In the genomic region with DNA sequence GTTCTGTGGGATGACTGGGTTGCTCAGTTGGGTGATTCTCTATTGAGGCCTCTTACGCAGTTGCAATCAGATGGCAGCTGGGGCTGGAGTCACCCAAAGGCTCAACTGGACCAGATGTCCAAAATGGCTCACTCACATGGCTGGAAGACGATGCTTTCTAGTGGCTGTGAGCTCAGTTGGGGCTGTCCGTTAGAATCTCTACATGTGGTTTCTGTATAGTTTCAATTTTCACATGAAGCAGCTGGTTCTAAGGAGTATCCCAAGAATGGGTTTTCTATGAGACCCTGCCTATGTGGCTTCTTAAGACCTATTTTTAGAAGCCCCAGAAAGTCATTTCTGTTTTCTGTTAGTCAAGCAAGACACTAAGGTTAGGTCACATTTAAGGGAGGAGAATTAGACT, we compare ENCODE assay signal across 8 cellular contexts. TPM values are rescaled to one million over a fixed set of nuclear protein-coding genes. Genes with fewer than 3 reads are reported as not detected.
DNase-seq lines count a peak whose midpoint lies in the region; ATAC-seq and TF ChIP-seq lines count a peak whose summit lies in the region.

No MANE protein-coding gene starts in this region.

- H3K4me1 ChIP-seq in hepatocyte (ENCODE audit: insufficient read depth) (peaks cover 31% of the 10 kb centered on the region), gastroesophageal sphincter (peaks cover 3 to 82% (median 22%) of the 10 kb centered on the region in 3 donors), aorta (ENCODE audit: control insufficient read depth in 1 of 2, insufficient read depth in 2 of 2, low read length in 2 of 2) (peaks cover 2 to 6% of the 10 kb centered on the region in 2 donors)

- H3K27ac ChIP-seq in hepatocyte (peak overlapping the region; percentile 59), gastroesophageal sphincter (peak overlapping the region in 1 of 4 donors; percentile 82), aorta (ENCODE audit: low read depth in 1 of 2, low read length in 2 of 2) (no peak overlapping the region)

- no peaks in the 10 kb centered on the region for H3K9me3 ChIP-seq in hepatocyte (ENCODE audit: low read depth)
- no peaks in the 10 kb centered on the region for H3K9me3 ChIP-seq in gastroesophageal sphincter
- H3K9me3 ChIP-seq in aorta (ENCODE audit: control insufficient read depth, low read length) = no peaks in the 10 kb centered on the region

- TF ChIP-seq CTCF in hepatocyte (IDR thresholded peaks at IDR 0.05; ENCODE audit: poor library complexity) (no peak), gastroesophageal sphincter (IDR thresholded peaks at IDR 0.05) (no peak)

- H3K27me3 ChIP-seq in hepatocyte = no peaks in the 10 kb centered on the region
- no peaks in the 10 kb centered on the region for H3K27me3 ChIP-seq in gastroesophageal sphincter
- no peaks in the 10 kb centered on the region for H3K27me3 ChIP-seq in aorta (ENCODE audit: control insufficient read depth in 1 of 2, insufficient read depth in 2 of 2, low read length in 1 of 2)

- H4K20me1 ChIP-seq in hepatocyte (ENCODE audit: insufficient read depth, poor library complexity, severe bottlenecking) = no peaks in the 10 kb centered on the region

- H3K9me2 ChIP-seq in hepatocyte (replicated peaks; ENCODE audit: insufficient read depth) = no peaks in the 10 kb centered on the region

- TF ChIP-seq POLR2A in gastroesophageal sphincter (IDR thresholded peaks at IDR 0.05) = no peak

- DNase-seq in hepatocyte (ENCODE audit: low spot score) = no peak
- no peak for DNase-seq in DMS53 treated with DMSO at 0.1 percent for 48 hours (lab: John Stamatoyannopoulos, UW; ENCODE audit: unreplicated experiment)
- DNase-seq in Ammon's horn (ENCODE audit: low spot score) = no peak
- no peak for DNase-seq in aorta

- ATAC-seq in GM18511 (IDR thresholded peaks at IDR 0.05; ENCODE audit: unreplicated experiment) (peak; percentile 70), GM21528 (IDR thresholded peaks at IDR 0.05; ENCODE audit: low FRiP score, unreplicated experiment) (peak; percentile 69), HG03558 (IDR thresholded peaks at IDR 0.05; ENCODE audit: extremely low read depth, unreplicated experiment) (peak; percentile 78), gastroesophageal sphincter (no peak), aorta (ENCODE audit: low FRiP score) (no peak)

- H3K4me3 ChIP-seq in hepatocyte = no peak overlapping the region
- H3K4me3 ChIP-seq in gastroesophageal sphincter = no peak overlapping the region
- no peak overlapping the region for H3K4me3 ChIP-seq in aorta (ENCODE audit: low read length in 2 of 2)

- no peak overlapping the region for H2AFZ ChIP-seq in hepatocyte

- TF ChIP-seq EP300 in gastroesophageal sphincter (IDR thresholded peaks at IDR 0.05) = no peak

- H3K4me2 ChIP-seq in hepatocyte = no peak overlapping the region

- intact Hi-C loops in aorta (cut with DNase I) = no loop called here

- 90% methylated on average over 3 of the region's 3 CpGs for WGBS in hepatocyte (ENCODE audit: low lambda C conversion rate, missing lambda C conversion rate)
- WGBS in gastroesophageal sphincter (ENCODE audit: low coverage in 1 of 2), 2 donors = 43% methylated on average over 1 of the region's 3 CpGs; no CpG with 5 or more reads in 1 of the 2 donors
- WGBS in aorta, 2 donors = 85 to 90% methylated on average over 3 of the region's 3 CpGs

- H3K36me3 ChIP-seq in hepatocyte (replicated peaks; ENCODE audit: insufficient read depth, low read depth) = no peaks in the 10 kb centered on the region
- H3K36me3 ChIP-seq in gastroesophageal sphincter = peaks cover 0 to 61% of the 10 kb centered on the region in 2 donors
- peaks cover 3 to 6% of the 10 kb centered on the region in 2 donors for H3K36me3 ChIP-seq in aorta (ENCODE audit: control insufficient read depth in 1 of 2, insufficient read depth in 2 of 2, low read length in 1 of 2)

- H3K79me2 ChIP-seq in hepatocyte = peaks cover 76% of the 10 kb centered on the region

RNA-seq across cellular contexts. Expression of gene XRCC5, which starts 4.4 kb away (rescaled TPM):
- total RNA-seq in hepatocyte = 191 and 208 TPM in 2 replicates
- 157 and 181 TPM in 2 replicates for polyA plus RNA-seq in hepatocyte
- total RNA-seq in gastroesophageal sphincter = 100 to 1,000 TPM; 143 to 190 (median 187) TPM
- 100 to 1,000 TPM; 170 to 189 TPM for total RNA-seq in aorta
- polyA plus RNA-seq in aorta = 10 to 100 TPM; 64.0 to 80.2 TPM

RNA-seq across cellular contexts. Expression of gene TMEM169, which starts 31.9 kb away (rescaled TPM):
- total RNA-seq in hepatocyte (1.1 and 1.8 TPM in 2 replicates), gastroesophageal sphincter (1 to 10 TPM in 1 of 4 donors, under 1 TPM in 2, not detected in 1; 0.67 to 3.1 (median 0.78) TPM), aorta (under 1 TPM; 0.32 to 0.72 TPM)
- polyA plus RNA-seq in hepatocyte (0.91 and 0.97 TPM in 2 replicates), aorta (not detected)

RNA-seq across cellular contexts. Expression of gene PECR, which starts 32.0 kb away (rescaled TPM):
- total RNA-seq in hepatocyte = 24.6 and 32.4 TPM in 2 replicates
- 13.8 and 17.4 TPM in 2 replicates for polyA plus RNA-seq in hepatocyte
- 10 to 100 TPM in 1 of 4 donors, 1 to 10 TPM in 3; 4.9 to 15.3 (median 7.7) TPM for total RNA-seq in gastroesophageal sphincter
- total RNA-seq in aorta = 1 to 10 TPM; 3.0 to 5.6 TPM
- 1 to 10 TPM; 2.8 to 9.3 TPM for polyA plus RNA-seq in aorta

Comparison
In these comparisons a context has a peak if more than half of its experiments do, and no peak if none do; other contexts are left out.
1. ATAC-seq: peak in GM18511 (single experiment), GM21528 (single experiment) and HG03558 (single experiment); none in gastroesophageal sphincter (single experiment) and aorta (single experiment).